29 cellular contexts compared by ENCODE assay signal in the genomic region with DNA sequence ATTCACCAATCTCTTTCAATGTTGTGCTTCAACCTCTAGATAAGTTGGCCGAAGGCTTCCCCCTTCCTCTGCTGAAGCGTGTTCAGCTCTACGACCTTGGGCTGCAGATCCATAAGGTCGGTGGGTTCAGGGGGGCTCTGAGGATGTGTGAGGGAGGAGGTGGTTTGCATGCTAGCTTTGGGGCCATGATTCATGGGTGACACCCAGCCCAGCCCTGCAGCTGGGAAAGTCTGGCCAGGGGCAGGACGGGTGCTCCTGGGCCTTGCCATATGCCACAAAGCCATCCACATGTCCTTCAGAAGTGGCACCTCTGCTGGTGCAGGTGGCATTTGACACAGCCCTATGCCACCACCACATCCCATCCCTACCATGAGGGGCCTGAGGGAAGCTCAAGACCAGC. TPM values are rescaled to one million over a fixed set of nuclear protein-coding genes. Genes with fewer than 3 reads are reported as not detected.
"Had no signal": no experiment of that assay in that cellular context is flagged by ENCODE, and none has a peak within 500 bp of the region (broad histone marks: within the 10 kb centered on the region; RNA-seq: fewer than 3 reads in every experiment).

No MANE protein-coding gene starts in this region.

- H3K27me3 ChIP-seq: body of pancreas, gastrocnemius medialis, heart left ventricle had no signal

- H3K9me3 ChIP-seq: body of pancreas, gastrocnemius medialis, heart left ventricle had no signal

- H3K36me3 ChIP-seq: gastrocnemius medialis, heart left ventricle had no signal

- H3K4me3 ChIP-seq: body of pancreas, gastrocnemius medialis, heart left ventricle had no signal

- H3K4me1 ChIP-seq: body of pancreas, foreskin keratinocyte, gastrocnemius medialis had no signal

- H3K27ac ChIP-seq: body of pancreas, foreskin keratinocyte, gastrocnemius medialis had no signal

- DNase-seq: activated CD4-positive, alpha-beta memory T cell treated with anti-CD3 and anti-CD28 coated beads for 36 hours; activated CD4-positive, alpha-beta T cell treated with anti-CD3 and anti-CD28 coated beads for 36 hours; activated CD4-positive, alpha-beta T cell treated with anti-CD3 and anti-CD28 coated beads, Interleukin-2, amount 10 ng/mL, durations not matched to agents 24 days and 14 days; activated CD4-positive, CD25-positive, alpha-beta regulatory T cell; activated CD4-positive, CD25-positive, alpha-beta regulatory T cell treated with anti-CD3 and anti-CD28 coated beads, Interleukin-2, amount 50 U/mL, for 72 hours; activated CD8-positive, alpha-beta memory T cell treated with anti-CD3 and anti-CD28 coated beads, Interleukin-2, amount 50 U/mL, for 48 hours; activated gamma-delta T cell; activated naive CD4-positive, alpha-beta T cell; activated naive CD4-positive, alpha-beta T cell treated with anti-CD3 and anti-CD28 coated beads, Interleukin-2, amount 50 U/mL, for 16 hours; activated T-cell treated with anti-CD3 and anti-CD28 coated beads for 4 hours; activated T-cell treated with anti-CD3 and anti-CD28 coated beads, Interleukin-2, amount 50 U/mL, for 24 hours; activated T-cell treated with anti-CD3 and anti-CD28 coated beads, Interleukin-2, amount 50 U/mL, for 72 hours; amniotic stem cell; anterior cingulate cortex; body of pancreas; caudate nucleus; effector CD8-positive, alpha-beta T cell; foreskin keratinocyte; gastrocnemius medialis; glutamatergic neuron; heart left ventricle; T-helper 2 cell had no signal

- ATAC-seq: activated CD4-positive, alpha-beta T cell treated with anti-CD3 and anti-CD28 coated beads for 36 hours; activated T-cell treated with anti-CD3 and anti-CD28 coated beads, Interleukin-2, amount 50 U/mL, for 72 hours; body of pancreas; esophagus mucosa; foreskin keratinocyte; gastrocnemius medialis had no signal

- FAIRE-seq: colon, endometrium, endothelial cell of umbilical vein had no signal

RNA-seq across cellular contexts. Expression of gene LBP, which starts 27.6 kb away (rescaled TPM):
- total RNA-seq: activated CD4-positive, alpha-beta memory T cell treated with anti-CD3 and anti-CD28 coated beads for 36 hours; activated CD4-positive, alpha-beta T cell treated with anti-CD3 and anti-CD28 coated beads for 36 hours; activated CD4-positive, alpha-beta T cell treated with anti-CD3 and anti-CD28 coated beads, Interleukin-2, amount 10 ng/mL, durations not matched to agents 24 days and 14 days; activated T-cell treated with anti-CD3 and anti-CD28 coated beads, Interleukin-2, amount 50 U/mL, for 72 hours; chondrocyte; endothelial cell of umbilical vein; epithelial cell of proximal tubule; foreskin keratinocyte; T-helper 1 cell treated with Interleukin-12 subunit alpha and Interleukin-12 subunit beta and Interleukin-4 antibody, amounts not matched to agents 30 ng/mL and 1 ng/mL, for 36 hours had no signal
- polyA plus RNA-seq: foreskin keratinocyte had no signal
